11 cellular contexts compared by ENCODE assay signal in the genomic region with DNA sequence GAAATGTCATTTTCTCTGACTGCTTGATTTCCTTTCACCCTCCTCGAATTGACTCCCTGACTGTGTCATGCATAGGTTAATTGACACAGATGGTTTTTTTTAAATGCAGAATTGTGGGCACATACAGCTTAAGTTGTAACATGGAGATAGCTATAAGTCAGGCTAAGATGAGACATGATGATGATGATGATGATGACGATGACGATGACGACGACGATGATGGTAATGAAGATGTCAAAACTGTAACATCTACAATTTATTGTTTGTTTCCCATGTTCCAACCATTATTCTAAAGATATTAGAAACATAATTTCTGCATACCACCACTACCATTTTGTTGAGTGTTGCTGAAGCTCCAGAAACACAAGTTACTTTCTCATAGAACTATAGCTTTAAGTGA.
"Had no signal": no experiment of that assay in that cellular context is flagged by ENCODE, and none has a peak within 500 bp of the region (broad histone marks: within the 10 kb centered on the region; RNA-seq: fewer than 3 reads in every experiment).

No MANE protein-coding gene starts in this region.

- DNase-seq: GM23248, GOT3, H7, H9, HCEC 1CT, HFFc6 had no signal

- H3K4me1 ChIP-seq: HAP-1 had no signal

- H3K9me3 ChIP-seq: HAP-1 had no signal

- H3K36me3 ChIP-seq: HAP-1 had no signal

- ATAC-seq: GM23338, HCT116 had no signal

- H2AFZ ChIP-seq: GM23248, GM23338 had no signal

- H3K4me2 ChIP-seq: GM23338 had no signal

- H3K9ac ChIP-seq: GM23248 had no signal

- H3K4me3 ChIP-seq: GM23248, GM23338, HAP-1 had no signal

- H3K27ac ChIP-seq: GM23248 had no signal

- FAIRE-seq: H1, H54 had no signal
